In genomic region chr2:26245810-26246209, GRCh38 we compare ENCODE assay signal across 8 cellular contexts. TPM values are rescaled to one million over a fixed set of nuclear protein-coding genes. Genes with fewer than 3 reads are reported as not detected.
DNase-seq lines count a peak whose midpoint lies in the region; ATAC-seq and TF ChIP-seq lines count a peak whose summit lies in the region.

No MANE protein-coding gene starts in this region.

- POLR2A ChIA-PET in CD8-positive, alpha-beta T cell (lab: Charles Lee), result no interaction called here

- peak overlapping the region; percentile 99 for H3K4me3 ChIP-seq in CD8-positive, alpha-beta T cell (ENCODE audit: low read depth, low read length)
- peak overlapping the region; percentile 88 for H3K4me3 ChIP-seq in kidney epithelial cell (ENCODE audit: low read depth, low read length)
- H3K4me3 ChIP-seq in thyroid gland (replicated peaks in 1 of 3), result peak overlapping the region in 2 of 3 donors; percentile 81 to 93

- DNase-seq in CD8-positive, alpha-beta T cell, result no peak
- peak in 1 of 2 donors; percentile 8 for DNase-seq in activated naive CD4-positive, alpha-beta T cell treated with anti-CD3 and anti-CD28 coated beads, Interleukin-2, amount 50 U/mL, for 72 hours (ENCODE audit: low spot score in 2 of 2)
- no peak for DNase-seq in kidney epithelial cell (ENCODE audit: low read depth)
- DNase-seq in thyroid gland, result no peak
- DNase-seq in HPDE6-E6E7 (ENCODE audit: extremely low spot score), result no peak
- DNase-seq in midbrain (lab: John Stamatoyannopoulos, UW), result no peak

- H3K9me3 ChIP-seq in CD8-positive, alpha-beta T cell (ENCODE audit: low read length), result no peaks in the 10 kb centered on the region
- no peaks in the 10 kb centered on the region for H3K9me3 ChIP-seq in thyroid gland

- peaks cover 15% of the 10 kb centered on the region for H3K36me3 Mint-ChIP-seq in CD8-positive, alpha-beta T cell
- peaks cover 22 to 29% of the 10 kb centered on the region in 2 donors for H3K36me3 Mint-ChIP-seq in activated naive CD4-positive, alpha-beta T cell treated with anti-CD3 and anti-CD28 coated beads, Interleukin-2, amount 50 U/mL, for 72 hours

- ATAC-seq in CD8-positive, alpha-beta T cell, result no peak
- peak; percentile 58 for ATAC-seq in GM19395 (IDR thresholded peaks at IDR 0.05; ENCODE audit: unreplicated experiment)
- ATAC-seq in HG03520 (IDR thresholded peaks at IDR 0.05; ENCODE audit: unreplicated experiment), result peak; percentile 48
- ATAC-seq in activated naive CD4-positive, alpha-beta T cell treated with anti-CD3 and anti-CD28 coated beads, Interleukin-2, amount 50 U/mL, for 72 hours, result peak; percentile 53 to 60

- no peak for TF ChIP-seq CTCF in CD8-positive, alpha-beta T cell (IDR thresholded peaks at IDR 0.05)
- TF ChIP-seq CTCF in kidney epithelial cell (IDR thresholded peaks at IDR 0.05; ENCODE audit: insufficient read depth, low read length, poor library complexity, severe bottlenecking) (no peak), thyroid gland (IDR thresholded peaks at IDR 0.05) (no peak)

- CTCF ChIA-PET in CD8-positive, alpha-beta T cell (lab: Charles Lee), result interaction anchor here (1.2 to 2.3 kb wide), 2 partner anchors 61 to 85 kb away, joined by 5 to 8 read pairs; no protein-coding TSS in a partner anchor

- peaks cover 22% of the 10 kb centered on the region for H3K4me1 ChIP-seq in CD8-positive, alpha-beta T cell (ENCODE audit: insufficient read depth, low read length)
- H3K4me1 ChIP-seq in thyroid gland, result peaks cover 16 to 36% of the 10 kb centered on the region in 2 donors

- H3K4me3 Mint-ChIP-seq in CD8-positive, alpha-beta T cell, result peak overlapping the region; percentile 99

- peaks cover 53% of the 10 kb centered on the region for H3K4me1 Mint-ChIP-seq in CD8-positive, alpha-beta T cell (ENCODE audit: low read depth)

- WGBS in thyroid gland, 2 donors, result 13 to 15% methylated on average over 3 of the region's 3 CpGs

- H3K36me3 ChIP-seq in CD8-positive, alpha-beta T cell (ENCODE audit: insufficient read depth, low read length), result no peaks in the 10 kb centered on the region
- H3K36me3 ChIP-seq in kidney epithelial cell (ENCODE audit: control insufficient read depth, insufficient read depth, low read length) (no peaks in the 10 kb centered on the region), thyroid gland (no peaks in the 10 kb centered on the region)

- no peaks in the 10 kb centered on the region for H3K9me3 Mint-ChIP-seq in CD8-positive, alpha-beta T cell
- no peaks in the 10 kb centered on the region for H3K9me3 Mint-ChIP-seq in activated naive CD4-positive, alpha-beta T cell treated with anti-CD3 and anti-CD28 coated beads, Interleukin-2, amount 50 U/mL, for 72 hours

- TF ChIP-seq POLR2A in thyroid gland (IDR thresholded peaks at IDR 0.05), result no peak

- H3K27ac Mint-ChIP-seq in CD8-positive, alpha-beta T cell, result peak overlapping the region; percentile 100
- peak overlapping the region; percentile 97 to 100 for H3K27ac Mint-ChIP-seq in activated naive CD4-positive, alpha-beta T cell treated with anti-CD3 and anti-CD28 coated beads, Interleukin-2, amount 50 U/mL, for 72 hours

- H3K27me3 Mint-ChIP-seq in CD8-positive, alpha-beta T cell (ENCODE audit: low read depth), result no peaks in the 10 kb centered on the region

- intact Hi-C loops in CD8-positive, alpha-beta T cell (cut with DNase I, micrococcal nuclease), result loop anchor here (2.0 to 10.0 kb wide), 6 partner anchors 61 to 969 kb away; partner anchors contain the start of genes ATRAID (in 1 of the 2), CAD (in 1 of the 2), KIF3C (in 1 of the 2) and RAB10 (in 1 of the 2)
- intact Hi-C loops in thyroid gland (cut with DNase I), result loop anchor here (10.0 kb wide), 1 partner anchor 49 kb away; no protein-coding TSS in a partner anchor

- H3K27ac ChIP-seq in CD8-positive, alpha-beta T cell (ENCODE audit: low read depth, low read length), result no peak overlapping the region
- H3K27ac ChIP-seq in thyroid gland, result peak overlapping the region in 2 of 3 donors; percentile 95 to 98

- no peaks in the 10 kb centered on the region for H3K27me3 ChIP-seq in CD8-positive, alpha-beta T cell (ENCODE audit: insufficient read depth, low read length)
- no peaks in the 10 kb centered on the region for H3K27me3 ChIP-seq in kidney epithelial cell (ENCODE audit: control insufficient read depth, insufficient read depth, low read length)
- no peaks in the 10 kb centered on the region for H3K27me3 ChIP-seq in thyroid gland

RNA-seq across cellular contexts. Expression of gene HADHB, which starts 1.1 kb away (rescaled TPM):
- 10 to 100 TPM; 26.0 to 26.1 TPM for total RNA-seq in CD8-positive, alpha-beta T cell
- total RNA-seq in activated naive CD4-positive, alpha-beta T cell treated with anti-CD3 and anti-CD28 coated beads, Interleukin-2, amount 50 U/mL, for 72 hours, result 10 to 100 TPM; 60.8 to 74.1 TPM
- total RNA-seq in kidney epithelial cell (98.3 and 105 TPM in 2 replicates), thyroid gland (100 to 1,000 TPM; 127 to 200 (median 184) TPM)

RNA-seq across cellular contexts. Expression of gene HADHA, which starts 1.4 kb away (rescaled TPM):
- total RNA-seq in CD8-positive, alpha-beta T cell, result 10 to 100 TPM; 66.8 to 69.4 TPM
- total RNA-seq in activated naive CD4-positive, alpha-beta T cell treated with anti-CD3 and anti-CD28 coated beads, Interleukin-2, amount 50 U/mL, for 72 hours, result 100 to 1,000 TPM in 1 of 2 donors, 10 to 100 TPM in 1; 85.0 to 140 TPM
- total RNA-seq in kidney epithelial cell (109 and 115 TPM in 2 replicates), thyroid gland (100 to 1,000 TPM; 113 to 149 (median 140) TPM)
